19 cellular contexts compared by ENCODE assay signal in genomic region chr2:11506611-11506969, GRCh38. TPM values are rescaled to one million over a fixed set of nuclear protein-coding genes. Genes with fewer than 3 reads are reported as not detected.
DNase-seq lines count a peak whose midpoint lies in the region; ATAC-seq and TF ChIP-seq lines count a peak whose summit lies in the region.
"Had no signal": no experiment of that assay in that cellular context is flagged by ENCODE, and none has a peak within 500 bp of the region (broad histone marks: within the 10 kb centered on the region; RNA-seq: fewer than 3 reads in every experiment).

No MANE protein-coding gene starts in this region.

- H3K9me3 ChIP-seq in uterus, result no peaks in the 10 kb centered on the region
- H3K9me3 ChIP-seq in SK-N-SH, result peaks cover 7% of the 10 kb centered on the region; the same call in 1 of the 2 replicates
- H3K9me3 ChIP-seq: Caco-2, Peyer's patch had no signal

- WGBS in SK-N-SH (ENCODE audit: low lambda C conversion rate), result 54% methylated on average over 3 of the region's 3 CpGs

- no peak overlapping the region for H3K4me3 Mint-ChIP-seq in nephron progenitor cell
- H3K4me3 Mint-ChIP-seq in immature natural killer cell, result no peak overlapping the region
- H3K4me3 Mint-ChIP-seq: CD14-positive monocyte, H9 had no signal

- TF ChIP-seq EP300 in SK-N-SH (IDR thresholded peaks at IDR 0.05; ENCODE audit: borderline replicate concordance in 1 of 2, low read depth in 1 of 2, low read length in 1 of 2), result no peak

- TF ChIP-seq POLR2A in uterus (IDR thresholded peaks at IDR 0.05), result no peak

- no peak overlapping the region for H3K4me2 ChIP-seq in SK-N-SH
- H3K4me2 ChIP-seq: A549 had no signal

- H3K36me3 ChIP-seq in uterus (no peaks in the 10 kb centered on the region), SK-N-SH (replicated peaks in 1 of 2; ENCODE audit: control insufficient read depth in 1 of 2, insufficient read depth in 2 of 2, low read length in 1 of 2) (no peaks in the 10 kb centered on the region)
- H3K36me3 ChIP-seq: Peyer's patch had no signal

- H3K27me3 ChIP-seq in uterus (no peaks in the 10 kb centered on the region), SK-N-SH (ENCODE audit: insufficient read depth) (no peaks in the 10 kb centered on the region)
- H3K27me3 ChIP-seq: Peyer's patch had no signal

- H3K27ac Mint-ChIP-seq in nephron progenitor cell, result peak overlapping the region; percentile 79
- H3K27ac Mint-ChIP-seq in immature natural killer cell, result no peak overlapping the region
- H3K27ac Mint-ChIP-seq: CD14-positive monocyte had no signal

- no peaks in the 10 kb centered on the region for H3K9me2 ChIP-seq in SK-N-SH

- no peak overlapping the region for H2AFZ ChIP-seq in SK-N-SH (ENCODE audit: low read depth)

- peak overlapping the region; percentile 80 to 85 for H3K27ac ChIP-seq in uterus
- no peak overlapping the region for H3K27ac ChIP-seq in SK-N-SH (ENCODE audit: low read depth in 2 of 2, low read length in 1 of 2)
- H3K27ac ChIP-seq: A549, Peyer's patch had no signal

- TF ChIP-seq RAD21 in SK-N-SH (IDR thresholded peaks at IDR 0.05; ENCODE audit: low read length), result no peak

- H3K27me3 Mint-ChIP-seq in nephron progenitor cell (ENCODE audit: low read depth, poor library complexity), result peaks cover 3% of the 10 kb centered on the region
- H3K27me3 Mint-ChIP-seq in immature natural killer cell (ENCODE audit: low read depth in 3 of 3), result peaks cover 0 to 6% (median 3%) of the 10 kb centered on the region in 3 donors

- H4K20me1 ChIP-seq in SK-N-SH (ENCODE audit: insufficient read depth), result no peaks in the 10 kb centered on the region

- H3K9ac ChIP-seq in SK-N-SH, result no peak overlapping the region

- ATAC-seq in Right ventricle myocardium superior (ENCODE audit: poor library complexity) (peak; percentile 56), left ventricle myocardium superior (peak; percentile 82)

- peaks cover 0 to 6% of the 10 kb centered on the region in 2 donors for H3K4me1 ChIP-seq in uterus
- peaks cover 0 to 13% of the 10 kb centered on the region in 2 experiments; a peak in 2 of 4 replicates for H3K4me1 ChIP-seq in SK-N-SH (ENCODE audit: control insufficient read depth in 1 of 2, insufficient read depth in 2 of 2, low read depth in 1 of 2, low read length in 1 of 2)
- H3K4me1 ChIP-seq: A549, Caco-2, Peyer's patch had no signal

- CTCF ChIA-PET in SK-N-SH (lab: Yijun Ruan, JAX), result interaction anchor here (1.1 to 2.6 kb wide), 4 partner anchors 76 to 273 kb away, joined by 3 to 13 read pairs (median 4); no protein-coding TSS in a partner anchor

- POLR2A ChIA-PET in SK-N-SH (lab: Yijun Ruan, JAX), result no interaction called here

- H3K4me3 ChIP-seq in uterus, result no peak overlapping the region
- H3K4me3 ChIP-seq in SK-N-SH (ENCODE audit: low read depth in 2 of 2, low read length in 1 of 2), result no peak overlapping the region
- H3K4me3 ChIP-seq: A549, Peyer's patch had no signal

- H3K9me3 Mint-ChIP-seq in nephron progenitor cell (peaks cover 20% of the 10 kb centered on the region), immature natural killer cell (no peaks in the 10 kb centered on the region)

- H3K79me2 ChIP-seq in SK-N-SH (ENCODE audit: insufficient read depth), result no peaks in the 10 kb centered on the region

- TF ChIP-seq CTCF in nephron progenitor cell (IDR thresholded peaks at IDR 0.05), result no peak
- no peak for TF ChIP-seq CTCF in uterus (IDR thresholded peaks at IDR 0.05)
- TF ChIP-seq CTCF in SK-N-SH (IDR thresholded peaks at IDR 0.05), result no peak

- no peaks in the 10 kb centered on the region for H3F3A ChIP-seq in SK-N-SH (replicated peaks; ENCODE audit: insufficient read depth)

- no peak for DNase-seq in Right ventricle myocardium superior
- DNase-seq in cardiac septum (ENCODE audit: low spot score), result no peak
- DNase-seq in left ventricle myocardium superior, result no peak
- no peak for DNase-seq in nephron progenitor cell
- peak; percentile 42 to 54 for DNase-seq in uterus
- no peak for DNase-seq in immature natural killer cell
- no peak for DNase-seq in activated CD4-positive, alpha-beta T cell treated with anti-CD3 and anti-CD28 coated beads for 48 hours
- no peak for DNase-seq in SK-N-SH
- DNase-seq: Caco-2, H9, MV-4-11, NCI-H1417 treated with DMSO at 0.1 percent for 48 hours, NCI-H1930, NCI-H446 treated with DMSO at 0.1 percent for 48 hours, NCI-H748 treated with DMSO at 0.1 percent for 48 hours, Peyer's patch, SHP77 had no signal

- H3K36me3 Mint-ChIP-seq in nephron progenitor cell (ENCODE audit: low read depth) (peaks cover 44% of the 10 kb centered on the region), immature natural killer cell (no peaks in the 10 kb centered on the region)
- H3K36me3 Mint-ChIP-seq: CD14-positive monocyte had no signal

- intact Hi-C loops in Right ventricle myocardium superior (cut with DNase I) (no loop called here), cardiac septum (cut with DNase I) (no loop called here), left ventricle myocardium superior (cut with micrococcal nuclease) (no loop called here), uterus (cut with DNase I; ENCODE audit: low total_unique reads) (no loop called here)

- peaks cover 7% of the 10 kb centered on the region for H3K4me1 Mint-ChIP-seq in nephron progenitor cell
- H3K4me1 Mint-ChIP-seq in immature natural killer cell, result no peaks in the 10 kb centered on the region

TF ChIP-seq in SK-N-SH, 30 proteins besides CTCF, POLR2A, EP300 and RAD21:
- TF ChIP-seq SIN3A (IDR thresholded peaks at IDR 0.05; ENCODE audit: borderline replicate concordance, low read depth, low read length), result no peak
- no peak for TF ChIP-seq CHD2 (IDR thresholded peaks at IDR 0.05; ENCODE audit: low read length, partially characterized antibody)
- no peak for TF ChIP-seq FOXJ3 (CRISPR knock-in tag; IDR thresholded peaks at IDR 0.05)
- TF ChIP-seq ELF1 (IDR thresholded peaks at IDR 0.05), result no peak
- no peak for TF ChIP-seq EZH2phosphoT487 (IDR thresholded peaks at IDR 0.05; ENCODE audit: borderline replicate concordance, low read depth)
- TF ChIP-seq FOSL2 (IDR thresholded peaks at IDR 0.05; ENCODE audit: borderline replicate concordance, low read depth), result no peak
- no peak for TF ChIP-seq GATA2 (CRISPR knock-in tag; IDR thresholded peaks at IDR 0.05)

RNA-seq across cellular contexts. Expression of gene GREB1, which starts 27.3 kb away (rescaled TPM):
- total RNA-seq in Right ventricle myocardium superior, result 9.0 TPM
- total RNA-seq in cardiac septum, result 2.9 TPM
- total RNA-seq in left ventricle myocardium superior, result 8.2 TPM
- total RNA-seq in uterus, result 100 to 1,000 TPM in 2 of 4 donors, 10 to 100 TPM in 2; 20.3 to 166 (median 78.8) TPM
- polyA plus RNA-seq in immature natural killer cell, result under 1 TPM in 1 of 3 donors, not detected in 2; 0.41 TPM
- polyA plus RNA-seq in SK-N-SH (2012; rRNA removed), result 2.7 and 2.9 TPM in 2 replicates
- 2.2 and 3.6 TPM in 2 replicates for polyA plus RNA-seq in SK-N-SH (2012; cell fraction: cytosol; rRNA removed)
- polyA plus RNA-seq in SK-N-SH (2012; cell fraction: nucleus; rRNA removed), result 5.0 and 7.1 TPM in 2 replicates
- polyA plus RNA-seq: CD14-positive monocyte had no signal

RNA-seq across cellular contexts. Expression of gene E2F6, which starts 40.6 kb away (rescaled TPM):
- total RNA-seq in Right ventricle myocardium superior (12.2 TPM), cardiac septum (18.7 TPM), left ventricle myocardium superior (12.6 TPM), uterus (10 to 100 TPM; 10.2 to 25.0 (median 20.7) TPM)
- polyA plus RNA-seq in immature natural killer cell (1 to 10 TPM; 2.8 to 7.6 (median 6.6) TPM), SK-N-SH (2012; rRNA removed) (15.3 and 19.7 TPM in 2 replicates)
- polyA plus RNA-seq in SK-N-SH (2012; cell fraction: cytosol; rRNA removed), result 18.9 and 19.2 TPM in 2 replicates
- 28.1 and 36.0 TPM in 2 replicates for polyA plus RNA-seq in SK-N-SH (2012; cell fraction: nucleus; rRNA removed)

Comparison
In these comparisons a context has a peak if more than half of its experiments do, and no peak if none do; other contexts are left out.
1. DNase-seq: peak in uterus (2 of 2); none in Right ventricle myocardium superior (single experiment), cardiac septum (single experiment), left ventricle myocardium superior (single experiment), nephron progenitor cell (single experiment), immature natural killer cell (0 of 3), activated CD4-positive, alpha-beta T cell treated with anti-CD3 and anti-CD28 coated beads for 48 hours (single experiment) and SK-N-SH (single experiment).
2. H3K27ac ChIP-seq: peak in uterus (2 of 2); none in SK-N-SH (0 of 2).